In the genomic region with DNA sequence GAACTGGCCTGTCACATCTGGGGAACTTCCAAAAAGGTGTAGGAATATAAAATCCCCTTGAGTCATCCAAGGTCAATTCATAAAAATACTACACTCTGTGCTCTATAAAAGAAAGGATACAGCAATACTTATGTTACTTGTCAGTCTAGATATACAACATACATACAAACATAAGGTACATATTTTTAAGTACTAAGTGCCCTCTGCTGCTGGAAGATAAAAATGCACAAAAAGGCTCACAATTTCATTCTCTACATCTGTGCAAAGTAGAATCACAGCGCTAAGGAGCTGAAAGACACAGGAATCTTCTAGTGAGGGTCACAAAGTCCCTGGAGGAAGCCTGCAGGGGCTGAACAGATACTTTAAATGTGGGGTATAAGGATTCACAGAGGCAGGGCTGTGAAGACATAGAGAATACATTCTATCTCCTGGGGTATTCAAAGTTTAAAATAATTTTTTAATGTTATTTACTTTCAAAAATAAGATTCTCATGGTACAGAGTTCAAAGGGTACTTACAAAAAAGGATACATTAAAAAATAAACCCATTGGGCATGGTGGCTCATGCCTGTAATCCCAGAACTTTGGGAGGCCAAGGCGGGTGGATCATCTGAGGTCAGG, we compare ENCODE assay signal across 1 cellular context.
TF ChIP-seq lines count a peak whose summit lies in the region.

No MANE protein-coding gene starts in this region.

TF ChIP-seq in WTC11, 78 proteins besides CTCF, POLR2A, EP300 and RAD21 (continued from another document):
- TF ChIP-seq, protein P1, sequence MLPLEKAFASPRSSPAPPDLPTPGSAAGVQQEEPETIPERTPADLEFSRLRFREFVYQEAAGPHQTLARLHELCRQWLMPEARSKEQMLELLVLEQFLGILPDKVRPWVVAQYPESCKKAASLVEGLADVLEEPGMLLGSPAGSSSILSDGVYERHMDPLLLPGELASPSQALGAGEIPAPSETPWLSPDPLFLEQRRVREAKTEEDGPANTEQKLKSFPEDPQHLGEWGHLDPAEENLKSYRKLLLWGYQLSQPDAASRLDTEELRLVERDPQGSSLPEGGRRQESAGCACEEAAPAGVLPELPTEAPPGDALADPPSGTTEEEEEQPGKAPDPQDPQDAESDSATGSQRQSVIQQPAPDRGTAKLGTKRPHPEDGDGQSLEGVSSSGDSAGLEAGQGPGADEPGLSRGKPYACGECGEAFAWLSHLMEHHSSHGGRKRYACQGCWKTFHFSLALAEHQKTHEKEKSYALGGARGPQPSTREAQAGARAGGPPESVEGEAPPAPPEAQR (CRISPR knock-in tag; IDR thresholded peaks at IDR 0.05), result no peak
- TF ChIP-seq ELF4 (CRISPR knock-in tag; IDR thresholded peaks at IDR 0.05; ENCODE audit: low read depth), result no peak
